ENCODE assay signal across 29 cellular contexts in genomic region chr5:146584750-146585149, GRCh38.
"Had no signal": no experiment of that assay in that cellular context is flagged by ENCODE, and none has a peak within 500 bp of the region (broad histone marks: within the 10 kb centered on the region; RNA-seq: fewer than 3 reads in every experiment).

No MANE protein-coding gene starts in this region.

- H3K4me1 ChIP-seq: colonic mucosa, esophagus muscularis mucosa, foreskin keratinocyte, gastrocnemius medialis, gastroesophageal sphincter, heart left ventricle, heart right ventricle had no signal

- H3K4me3 Mint-ChIP-seq: dendritic cell treated with granulocyte-macrophage colony-stimulating factor and Interleukin-4, amounts not matched to agents 40 ng/mL and 50 ng/mL, for 4 days; effector memory CD8-positive, alpha-beta T cell; endodermal cell had no signal

- DNase-seq: colonic mucosa; cortex of kidney; dermis blood vessel endothelial cell; dorsolateral prefrontal cortex; effector CD4-positive, alpha-beta T cell; effector CD8-positive, alpha-beta T cell; effector memory CD4-positive, alpha-beta T cell; effector memory CD8-positive, alpha-beta T cell; endodermal cell; erythroblast; esophagus squamous epithelium; foreskin fibroblast; foreskin keratinocyte; foreskin melanocyte; gastrocnemius medialis; glutamatergic neuron; head of caudate nucleus; heart left ventricle; heart right ventricle had no signal

- H3K4me1 Mint-ChIP-seq: endodermal cell had no signal

- H3K9me3 ChIP-seq: colonic mucosa, esophagus muscularis mucosa, esophagus squamous epithelium, gastrocnemius medialis, gastroesophageal sphincter, heart left ventricle, heart right ventricle had no signal

- H3K9me3 Mint-ChIP-seq: dendritic cell treated with granulocyte-macrophage colony-stimulating factor and Interleukin-4, amounts not matched to agents 40 ng/mL and 50 ng/mL, for 4 days; effector memory CD8-positive, alpha-beta T cell; endodermal cell had no signal

- H3K27ac ChIP-seq: colonic mucosa, coronary artery, dorsolateral prefrontal cortex, epithelial cell of prostate, esophagus muscularis mucosa, esophagus squamous epithelium, foreskin keratinocyte, gastrocnemius medialis, gastroesophageal sphincter, heart left ventricle, heart right ventricle had no signal

- H3K27me3 ChIP-seq: colonic mucosa, dorsolateral prefrontal cortex, esophagus muscularis mucosa, gastrocnemius medialis, gastroesophageal sphincter had no signal

- ATAC-seq: effector memory CD8-positive, alpha-beta T cell; esophagus mucosa; foreskin keratinocyte; gastrocnemius medialis; gastroesophageal sphincter; heart left ventricle; heart right ventricle had no signal

- FAIRE-seq: colon, endometrium, endothelial cell of umbilical vein, frontal cortex had no signal

- H3K36me3 ChIP-seq: colonic mucosa, esophagus muscularis mucosa, esophagus squamous epithelium, gastrocnemius medialis, gastroesophageal sphincter, heart left ventricle, heart right ventricle had no signal

- H3K4me3 ChIP-seq: colonic mucosa, coronary artery, dorsolateral prefrontal cortex, esophagus muscularis mucosa, esophagus squamous epithelium, gastrocnemius medialis, gastroesophageal sphincter, heart left ventricle, heart right ventricle had no signal

- H3K27ac Mint-ChIP-seq: dendritic cell treated with granulocyte-macrophage colony-stimulating factor and Interleukin-4, amounts not matched to agents 40 ng/mL and 50 ng/mL, for 4 days; effector memory CD8-positive, alpha-beta T cell; endodermal cell had no signal

- H3K27me3 Mint-ChIP-seq: dendritic cell treated with granulocyte-macrophage colony-stimulating factor and Interleukin-4, amounts not matched to agents 40 ng/mL and 50 ng/mL, for 4 days; effector memory CD8-positive, alpha-beta T cell had no signal
